In the genomic region with DNA sequence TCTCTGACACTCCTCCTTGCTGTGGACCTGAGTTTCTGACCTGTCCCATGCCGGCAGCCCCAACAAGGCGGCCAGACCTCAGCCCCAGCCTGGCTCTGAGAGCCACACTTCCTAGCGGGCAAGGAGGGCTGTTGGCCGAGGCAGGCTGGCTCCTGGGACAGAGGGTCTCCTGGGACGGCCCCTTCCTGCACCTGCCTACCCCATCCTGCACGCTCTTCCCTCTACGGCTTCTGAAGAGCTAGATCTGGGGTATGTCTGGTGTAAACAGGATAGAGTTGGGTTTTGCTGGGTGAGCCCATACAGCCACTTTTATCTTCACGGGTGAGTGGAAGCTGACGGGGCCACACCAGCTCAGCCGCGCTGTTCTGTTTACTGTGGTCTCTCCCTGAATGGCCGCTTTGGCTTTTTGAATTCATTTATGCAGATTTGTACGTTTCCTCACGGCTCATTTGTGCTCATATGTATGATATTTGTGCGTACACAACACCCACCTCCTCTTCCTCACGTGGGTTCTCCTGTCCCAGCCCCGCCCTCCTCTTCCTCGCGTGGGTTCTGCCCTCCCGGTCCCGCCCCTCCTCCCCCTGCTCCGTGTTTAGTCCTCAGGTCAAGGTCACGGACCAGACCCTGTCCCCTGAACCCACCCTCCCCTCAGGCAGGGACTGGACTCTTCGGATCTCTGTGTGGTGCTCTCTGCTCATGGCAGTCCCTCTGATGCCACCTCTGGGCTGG, we compare ENCODE assay signal across 8 cellular contexts. TPM values are rescaled to one million over a fixed set of nuclear protein-coding genes. Genes with fewer than 3 reads are reported as not detected.
A peak's percentile ranks its signal among the peaks of the same experiment; 100 is the strongest.
DNase-seq lines count a peak whose midpoint lies in the region; ATAC-seq and TF ChIP-seq lines count a peak whose summit lies in the region.

No MANE protein-coding gene starts in this region.

- ATAC-seq in PC-3, result peak; percentile 4; the same call in 1 of the 2 replicates
- peak; percentile 71 for ATAC-seq in effector memory CD8-positive, alpha-beta T cell (replicated peaks)
- no peak for ATAC-seq in stimulated activated effector memory CD8-positive, alpha-beta T cell treated with anti-CD3 and anti-CD28 coated beads, Interleukin-12 subunit alpha, Interleukin-12 subunit beta, amount 100 ng/mL, for 72 hours

- 62 to 65% methylated on average over 23 to 24 of the region's 24 CpGs for WGBS in tibial nerve, 2 donors

- H3K9me3 ChIP-seq in PC-3 (ENCODE audit: low read length), result no peaks in the 10 kb centered on the region
- H3K9me3 ChIP-seq in tibial nerve, result no peaks in the 10 kb centered on the region

- no peaks in the 10 kb centered on the region for H3K36me3 Mint-ChIP-seq in activated CD4-positive, alpha-beta T cell treated with anti-CD3 and anti-CD28 coated beads, Interleukin-2, amount 10 ng/mL, durations not matched to agents 24 days and 14 days (ENCODE audit: low read depth)
- H3K36me3 Mint-ChIP-seq in effector memory CD8-positive, alpha-beta T cell (ENCODE audit: insufficient read depth), result peaks cover 4% of the 10 kb centered on the region
- H3K36me3 Mint-ChIP-seq in stimulated activated effector memory CD8-positive, alpha-beta T cell treated with anti-CD3 and anti-CD28 coated beads, Interleukin-12 subunit alpha, Interleukin-12 subunit beta, amount 100 ng/mL, for 72 hours, result no peaks in the 10 kb centered on the region

- H3K4me3 Mint-ChIP-seq in activated CD4-positive, alpha-beta T cell treated with anti-CD3 and anti-CD28 coated beads, Interleukin-2, amount 10 ng/mL, durations not matched to agents 24 days and 14 days, result no peak overlapping the region
- peak overlapping the region; percentile 18 to 55 for H3K4me3 Mint-ChIP-seq in effector memory CD8-positive, alpha-beta T cell
- H3K4me3 Mint-ChIP-seq in stimulated activated effector memory CD8-positive, alpha-beta T cell treated with anti-CD3 and anti-CD28 coated beads, Interleukin-12 subunit alpha, Interleukin-12 subunit beta, amount 100 ng/mL, for 72 hours, result peak overlapping the region; percentile 36

- no peaks in the 10 kb centered on the region for H3K9me3 Mint-ChIP-seq in activated CD4-positive, alpha-beta T cell treated with anti-CD3 and anti-CD28 coated beads, Interleukin-2, amount 10 ng/mL, durations not matched to agents 24 days and 14 days
- no peaks in the 10 kb centered on the region for H3K9me3 Mint-ChIP-seq in effector memory CD8-positive, alpha-beta T cell
- no peaks in the 10 kb centered on the region for H3K9me3 Mint-ChIP-seq in stimulated activated effector memory CD8-positive, alpha-beta T cell treated with anti-CD3 and anti-CD28 coated beads, Interleukin-12 subunit alpha, Interleukin-12 subunit beta, amount 100 ng/mL, for 72 hours

- no peaks in the 10 kb centered on the region for H3F3A ChIP-seq in PC-3 (ENCODE audit: low read length, unreplicated experiment)

- POLR2A ChIA-PET in PC-3 (lab: Charles Lee; ENCODE audit: unreplicated experiment), result no interaction called here

- no peaks in the 10 kb centered on the region for H3K27me3 Mint-ChIP-seq in activated CD4-positive, alpha-beta T cell treated with anti-CD3 and anti-CD28 coated beads, Interleukin-2, amount 10 ng/mL, durations not matched to agents 24 days and 14 days
- peaks cover 21 to 60% of the 10 kb centered on the region in 2 donors for H3K27me3 Mint-ChIP-seq in effector memory CD8-positive, alpha-beta T cell

- DNase-seq in activated CD4-positive, alpha-beta T cell treated with anti-CD3 and anti-CD28 coated beads, Interleukin-2, amount 50 U/mL, for 1 hour, result peak; percentile 41
- no peak for DNase-seq in activated CD4-positive, alpha-beta T cell treated with anti-CD3 and anti-CD28 coated beads, Interleukin-2, amount 10 ng/mL, durations not matched to agents 24 days and 14 days
- DNase-seq in PC-3 (no peak), tibial nerve (ENCODE audit: low spot score in 2 of 2) (no peak), NCI-H2107 treated with DMSO at 0.1 percent for 48 hours (lab: John Stamatoyannopoulos, UW; ENCODE audit: unreplicated experiment) (no peak), NCI-H1436 (lab: John Stamatoyannopoulos, UW) (no peak)
- no peak for DNase-seq in effector memory CD8-positive, alpha-beta T cell
- DNase-seq in stimulated activated effector memory CD8-positive, alpha-beta T cell treated with anti-CD3 and anti-CD28 coated beads, Interleukin-12 subunit alpha, Interleukin-12 subunit beta, amount 100 ng/mL, for 72 hours (ENCODE audit: low spot score in 2 of 2), result no peak

- H3K27ac ChIP-seq in PC-3 (ENCODE audit: low read length), result no peak overlapping the region
- peak overlapping the region in 2 of 4 donors; percentile 63 to 84 for H3K27ac ChIP-seq in tibial nerve

- no peak overlapping the region for H3K27ac Mint-ChIP-seq in activated CD4-positive, alpha-beta T cell treated with anti-CD3 and anti-CD28 coated beads, Interleukin-2, amount 10 ng/mL, durations not matched to agents 24 days and 14 days
- H3K27ac Mint-ChIP-seq in effector memory CD8-positive, alpha-beta T cell, result peak overlapping the region; percentile 11 to 65
- H3K27ac Mint-ChIP-seq in stimulated activated effector memory CD8-positive, alpha-beta T cell treated with anti-CD3 and anti-CD28 coated beads, Interleukin-12 subunit alpha, Interleukin-12 subunit beta, amount 100 ng/mL, for 72 hours, result peak overlapping the region; percentile 74

- TF ChIP-seq CTCF in PC-3 (conservative IDR thresholded peaks at IDR 0.05; ENCODE audit: low read depth, low read length) (no peak), tibial nerve (IDR thresholded peaks at IDR 0.05) (no peak)

- no peak for TF ChIP-seq EP300 in tibial nerve (IDR thresholded peaks at IDR 0.05)

- H3K27me3 ChIP-seq in PC-3 (ENCODE audit: low read length), result no peaks in the 10 kb centered on the region
- H3K27me3 ChIP-seq in tibial nerve, result no peaks in the 10 kb centered on the region

- intact Hi-C loops in activated CD4-positive, alpha-beta T cell treated with anti-CD3 and anti-CD28 coated beads, Interleukin-2, amount 10 ng/mL, durations not matched to agents 24 days and 14 days (cut with micrococcal nuclease), result no loop called here
- intact Hi-C loops in PC-3 (cut with micrococcal nuclease), result no loop called here

- no peak overlapping the region for H3K4me3 ChIP-seq in PC-3 (ENCODE audit: low read length)
- no peak overlapping the region for H3K4me3 ChIP-seq in tibial nerve

- no peak overlapping the region for H3K9ac ChIP-seq in PC-3 (ENCODE audit: low read length)

- TF ChIP-seq POLR2A in tibial nerve (IDR thresholded peaks at IDR 0.05), result no peak

- H3K9me2 ChIP-seq in PC-3 (replicated peaks; ENCODE audit: low read length), result no peaks in the 10 kb centered on the region

- H4K20me1 ChIP-seq in PC-3 (ENCODE audit: low read length), result no peaks in the 10 kb centered on the region

- CTCF ChIA-PET in PC-3 (lab: Charles Lee), result no interaction called here

- H2AFZ ChIP-seq in PC-3 (ENCODE audit: low read length), result 0 out of 2 replicates have a peak overlapping the region, but pooled peaks have one; percentile 15

- H3K4me1 Mint-ChIP-seq in activated CD4-positive, alpha-beta T cell treated with anti-CD3 and anti-CD28 coated beads, Interleukin-2, amount 10 ng/mL, durations not matched to agents 24 days and 14 days, result peaks cover 6% of the 10 kb centered on the region
- peaks cover 0 to 5% of the 10 kb centered on the region in 2 donors for H3K4me1 Mint-ChIP-seq in effector memory CD8-positive, alpha-beta T cell (ENCODE audit: low read depth in 2 of 2)
- peaks cover 14% of the 10 kb centered on the region for H3K4me1 Mint-ChIP-seq in stimulated activated effector memory CD8-positive, alpha-beta T cell treated with anti-CD3 and anti-CD28 coated beads, Interleukin-12 subunit alpha, Interleukin-12 subunit beta, amount 100 ng/mL, for 72 hours

- H3K79me2 ChIP-seq in PC-3 (ENCODE audit: low read length), result no peaks in the 10 kb centered on the region

- no peaks in the 10 kb centered on the region for H3K36me3 ChIP-seq in PC-3 (ENCODE audit: low read depth, low read length)
- H3K36me3 ChIP-seq in tibial nerve, result no peaks in the 10 kb centered on the region

- no peak overlapping the region for H3K4me2 ChIP-seq in PC-3 (ENCODE audit: low read length)

- no TSS peak for BruUV-seq in PC-3 (replicated peaks; lab: Mats Ljungman, UMichigan)

- H3K4me1 ChIP-seq in PC-3 (ENCODE audit: insufficient read depth, low read length) (peaks cover 17% of the 10 kb centered on the region), tibial nerve (peaks cover 0 to 92% (median 55%) of the 10 kb centered on the region in 4 donors)

RNA-seq across cellular contexts. Expression of gene POFUT2, which starts 34.7 kb away (rescaled TPM):
- total RNA-seq in activated CD4-positive, alpha-beta T cell treated with anti-CD3 and anti-CD28 coated beads, Interleukin-2, amount 10 ng/mL, durations not matched to agents 24 days and 14 days, result 15.5 and 17.9 TPM in 2 replicates
- 19.6 and 28.2 TPM in 2 replicates for total RNA-seq in PC-3 (2014; rRNA removed)
- 10 to 100 TPM; 19.5 to 66.3 (median 35.1) TPM for total RNA-seq in tibial nerve
